ENCODE assay signal across 15 cellular contexts in the genomic region with DNA sequence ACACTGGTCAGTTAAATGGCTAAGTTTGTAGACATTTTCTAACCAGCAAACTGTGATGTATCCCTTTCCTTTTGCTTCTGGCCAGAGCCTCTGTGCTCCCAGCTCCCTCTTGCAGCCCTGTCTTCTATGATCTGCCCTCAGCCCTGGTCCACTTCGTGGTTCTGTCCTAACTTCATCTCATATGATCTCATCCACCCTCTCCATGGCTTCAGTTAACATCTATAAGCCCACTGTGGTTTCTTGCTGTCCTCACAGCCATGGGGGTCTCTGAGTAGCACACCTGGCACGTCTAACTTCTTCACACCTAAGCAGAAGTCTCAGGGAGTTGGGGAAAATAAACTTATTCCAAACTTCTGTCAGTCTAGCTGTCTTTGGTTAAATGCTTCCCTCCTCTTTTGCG.
DNase-seq lines count a peak whose midpoint lies in the region; ATAC-seq, FAIRE-seq and TF ChIP-seq lines count a peak whose summit lies in the region.
"Had no signal": no experiment of that assay in that cellular context is flagged by ENCODE, and none has a peak within 500 bp of the region (broad histone marks: within the 10 kb centered on the region; RNA-seq: fewer than 3 reads in every experiment).

No MANE protein-coding gene starts in this region.

- H3K36me3 Mint-ChIP-seq in activated naive CD4-positive, alpha-beta T cell treated with anti-CD3 and anti-CD28 coated beads, Interleukin-2, amount 10 ng/mL, durations not matched to agents 7 days and 5 days, result peaks cover 5% of the 10 kb centered on the region
- peaks cover 0 to 8% of the 10 kb centered on the region in 2 donors for H3K36me3 Mint-ChIP-seq in activated naive CD4-positive, alpha-beta T cell treated with anti-CD3 and anti-CD28 coated beads, Interleukin-2, amount 50 U/mL, for 72 hours
- H3K36me3 Mint-ChIP-seq in CD4-positive, alpha-beta T cell (ENCODE audit: low read depth), result no peaks in the 10 kb centered on the region
- no peaks in the 10 kb centered on the region for H3K36me3 Mint-ChIP-seq in stimulated activated memory B cell treated with anti-CD40 and anti-IgM and Interleukin-4, amounts not matched to agents 10 μg/mL and 1 μg/mL and 100 μg/mL, for 72 hours

- no peaks in the 10 kb centered on the region for H3K27me3 ChIP-seq in CD4-positive, alpha-beta T cell (ENCODE audit: control insufficient read depth, insufficient read depth, low read length)
- H3K27me3 ChIP-seq in SJSA1 (replicated peaks), result no peaks in the 10 kb centered on the region

- H3K36me3 ChIP-seq in SJSA1, result no peaks in the 10 kb centered on the region
- H3K36me3 ChIP-seq: BE2C had no signal

- H3K9me3 ChIP-seq in CD4-positive, alpha-beta T cell (ENCODE audit: control insufficient read depth, low read length), result no peaks in the 10 kb centered on the region
- no peaks in the 10 kb centered on the region for H3K9me3 ChIP-seq in SJSA1 (replicated peaks)
- H3K9me3 ChIP-seq: BE2C had no signal

- ATAC-seq in activated naive CD4-positive, alpha-beta T cell treated with anti-CD3 and anti-CD28 coated beads, Interleukin-2, amount 50 U/mL, for 72 hours, result no peak
- ATAC-seq in CD4-positive, alpha-beta T cell (ENCODE audit: poor library complexity), result no peak
- no peak for ATAC-seq in stimulated activated memory B cell treated with anti-CD40 and anti-IgM and Interleukin-4, amounts not matched to agents 10 μg/mL and 1 μg/mL and 100 μg/mL, for 72 hours

- POLR2A ChIA-PET in CD4-positive, alpha-beta T cell (lab: Charles Lee), result interaction anchor here (3.5 to 3.7 kb wide), 2 partner anchors 16 to 27 kb away, joined by 18 to 26 read pairs; no protein-coding TSS in a partner anchor

- DNase-seq in activated naive CD4-positive, alpha-beta T cell treated with anti-CD3 and anti-CD28 coated beads, Interleukin-2, amount 10 ng/mL, durations not matched to agents 7 days and 5 days, result no peak
- no peak for DNase-seq in activated naive CD4-positive, alpha-beta T cell treated with anti-CD3 and anti-CD28 coated beads, Interleukin-2, amount 50 U/mL, for 72 hours (ENCODE audit: low spot score in 2 of 2)
- no peak for DNase-seq in CD4-positive, alpha-beta T cell
- DNase-seq in SJSA1 (ENCODE audit: low read depth in 1 of 2, low spot score in 2 of 2) (no peak), NCI-H1417 (lab: John Stamatoyannopoulos, UW) (no peak), frontal cortex (ENCODE audit: low spot score in 2 of 2) (no peak)
- DNase-seq: BE2C, DMS79 treated with DMSO at 0.1 percent for 48 hours, KG1, NCI-H2081 treated with DMSO at 0.1 percent for 48 hours, NCI-H510A treated with DMSO at 0.1 percent for 48 hours, NCI-H82, Right ventricle myocardium superior had no signal

- intact Hi-C loops in CD4-positive, alpha-beta T cell (cut with DNase I, micrococcal nuclease), result no loop called here

- H3K9me3 Mint-ChIP-seq in activated naive CD4-positive, alpha-beta T cell treated with anti-CD3 and anti-CD28 coated beads, Interleukin-2, amount 10 ng/mL, durations not matched to agents 7 days and 5 days, result no peaks in the 10 kb centered on the region
- H3K9me3 Mint-ChIP-seq in activated naive CD4-positive, alpha-beta T cell treated with anti-CD3 and anti-CD28 coated beads, Interleukin-2, amount 50 U/mL, for 72 hours, result no peaks in the 10 kb centered on the region
- H3K9me3 Mint-ChIP-seq in CD4-positive, alpha-beta T cell, result no peaks in the 10 kb centered on the region
- H3K9me3 Mint-ChIP-seq in stimulated activated memory B cell treated with anti-CD40 and anti-IgM and Interleukin-4, amounts not matched to agents 10 μg/mL and 1 μg/mL and 100 μg/mL, for 72 hours, result no peaks in the 10 kb centered on the region

- CTCF ChIA-PET in activated naive CD4-positive, alpha-beta T cell treated with anti-CD3 and anti-CD28 coated beads, Interleukin-2, amount 10 ng/mL, durations not matched to agents 7 days and 5 days (lab: Charles Lee), result interaction anchor here (1.3 kb wide), 1 partner anchor 81 kb away, joined by 5 read pairs; the partner anchor contains the start of gene IRF4
- CTCF ChIA-PET in CD4-positive, alpha-beta T cell (lab: Charles Lee), result no interaction called here

- peaks cover 29% of the 10 kb centered on the region for H3K4me1 ChIP-seq in SJSA1 (replicated peaks)
- H3K4me1 ChIP-seq: BE2C had no signal

- H3K27ac ChIP-seq in CD4-positive, alpha-beta T cell (ENCODE audit: low read depth, low read length), result no peak overlapping the region
- peak overlapping the region; percentile 76 for H3K27ac ChIP-seq in SJSA1

- H3K4me3 Mint-ChIP-seq in activated naive CD4-positive, alpha-beta T cell treated with anti-CD3 and anti-CD28 coated beads, Interleukin-2, amount 10 ng/mL, durations not matched to agents 7 days and 5 days, result no peak overlapping the region
- no peak overlapping the region for H3K4me3 Mint-ChIP-seq in CD4-positive, alpha-beta T cell
- H3K4me3 Mint-ChIP-seq in stimulated activated memory B cell treated with anti-CD40 and anti-IgM and Interleukin-4, amounts not matched to agents 10 μg/mL and 1 μg/mL and 100 μg/mL, for 72 hours, result no peak overlapping the region

- no peak for TF ChIP-seq CTCF in CD4-positive, alpha-beta T cell (IDR thresholded peaks at IDR 0.05)

- FAIRE-seq in frontal cortex (lab: Jason Lieb, UNC), result no peak
- FAIRE-seq: G401.6 had no signal

- H3K27ac Mint-ChIP-seq in activated naive CD4-positive, alpha-beta T cell treated with anti-CD3 and anti-CD28 coated beads, Interleukin-2, amount 10 ng/mL, durations not matched to agents 7 days and 5 days, result peak overlapping the region; percentile 92
- peak overlapping the region in 1 of 2 donors; percentile 85 for H3K27ac Mint-ChIP-seq in activated naive CD4-positive, alpha-beta T cell treated with anti-CD3 and anti-CD28 coated beads, Interleukin-2, amount 50 U/mL, for 72 hours
- peak overlapping the region; percentile 30 for H3K27ac Mint-ChIP-seq in CD4-positive, alpha-beta T cell
- peak overlapping the region; percentile 11 for H3K27ac Mint-ChIP-seq in stimulated activated memory B cell treated with anti-CD40 and anti-IgM and Interleukin-4, amounts not matched to agents 10 μg/mL and 1 μg/mL and 100 μg/mL, for 72 hours

- H3K4me3 ChIP-seq in SJSA1, result no peak overlapping the region

- H3K27me3 Mint-ChIP-seq in activated naive CD4-positive, alpha-beta T cell treated with anti-CD3 and anti-CD28 coated beads, Interleukin-2, amount 10 ng/mL, durations not matched to agents 7 days and 5 days, result no peaks in the 10 kb centered on the region
- no peaks in the 10 kb centered on the region for H3K27me3 Mint-ChIP-seq in CD4-positive, alpha-beta T cell
- H3K27me3 Mint-ChIP-seq in stimulated activated memory B cell treated with anti-CD40 and anti-IgM and Interleukin-4, amounts not matched to agents 10 μg/mL and 1 μg/mL and 100 μg/mL, for 72 hours, result no peaks in the 10 kb centered on the region

- peaks cover 62% of the 10 kb centered on the region for H3K4me1 Mint-ChIP-seq in activated naive CD4-positive, alpha-beta T cell treated with anti-CD3 and anti-CD28 coated beads, Interleukin-2, amount 10 ng/mL, durations not matched to agents 7 days and 5 days
- peaks cover 41% of the 10 kb centered on the region for H3K4me1 Mint-ChIP-seq in CD4-positive, alpha-beta T cell (ENCODE audit: low read depth)
- H3K4me1 Mint-ChIP-seq in stimulated activated memory B cell treated with anti-CD40 and anti-IgM and Interleukin-4, amounts not matched to agents 10 μg/mL and 1 μg/mL and 100 μg/mL, for 72 hours, result peaks cover 57% of the 10 kb centered on the region
